ENCODE assay signal across 31 cellular contexts in the genomic region with DNA sequence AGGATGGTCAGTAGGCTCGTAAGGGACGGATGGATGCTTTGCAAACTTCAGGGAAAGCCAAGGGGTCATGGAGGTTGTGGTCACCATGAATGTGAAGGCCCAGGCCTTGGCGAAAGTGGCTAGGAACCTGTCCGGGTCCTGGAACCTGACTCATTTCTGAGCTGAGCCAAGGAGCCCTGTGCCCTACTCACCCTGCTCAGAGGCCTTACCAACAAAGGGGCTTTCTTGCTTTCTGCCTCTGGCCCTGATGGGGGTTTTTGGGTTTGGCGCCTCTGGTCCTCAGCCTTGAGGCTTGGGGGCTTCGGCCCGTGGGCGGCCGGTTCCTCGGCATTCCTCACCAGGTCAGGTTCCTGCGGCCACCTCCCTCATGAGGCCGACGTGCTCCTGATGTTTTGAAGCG.
DNase-seq lines count a peak whose midpoint lies in the region; ATAC-seq and TF ChIP-seq lines count a peak whose summit lies in the region.
"Had no signal": no experiment of that assay in that cellular context is flagged by ENCODE, and none has a peak within 500 bp of the region (broad histone marks: within the 10 kb centered on the region; RNA-seq: fewer than 3 reads in every experiment).

No MANE protein-coding gene starts in this region.

- H3K27me3 ChIP-seq in spleen (replicated peaks in 1 of 7), result no peaks in the 10 kb centered on the region
- H3K27me3 ChIP-seq: gastrocnemius medialis, pancreas, Peyer's patch had no signal

- peak overlapping the region; percentile 81 for H3K27ac Mint-ChIP-seq in WTC11
- no peak overlapping the region for H3K27ac Mint-ChIP-seq in activated CD4-positive, alpha-beta T cell treated with anti-CD3 and anti-CD28 coated beads, Interleukin-2, amount 10 ng/mL, durations not matched to agents 7 days and 5 days
- H3K27ac Mint-ChIP-seq: T-helper 2 cell treated with Interferon-gamma antibody and Interleukin-4, amounts not matched to agents 5 μg/mL and 100 μg/mL, for 36 hours had no signal

- DNase-seq in activated effector memory CD4-positive, alpha-beta T cell treated with anti-CD3 and anti-CD28 coated beads, Interleukin-2, amount 50 U/mL, for 16 hours, result peak; percentile 55
- no peak for DNase-seq in activated effector memory CD4-positive, alpha-beta T cell treated with Interleukin-2 at 50 U/mL for 16 hours
- DNase-seq in WTC11 (ENCODE audit: low spot score) (no peak), kidney tubule cell (ENCODE audit: low spot score) (peak; percentile 28), spleen (peak; percentile 72), NCI-H146 treated with DMSO at 0.1 percent for 48 hours (lab: John Stamatoyannopoulos, UW; ENCODE audit: unreplicated experiment) (no peak), NCI-H1105 treated with DMSO at 0.1 percent for 48 hours (lab: John Stamatoyannopoulos, UW) (no peak)
- no peak for DNase-seq in activated CD4-positive, alpha-beta T cell treated with anti-CD3 and anti-CD28 coated beads, Interleukin-2, amount 10 ng/mL, durations not matched to agents 7 days and 5 days
- DNase-seq: activated CD4-positive, alpha-beta T cell treated with anti-CD3 and anti-CD28 coated beads for 36 hours; activated naive CD4-positive, alpha-beta T cell treated with Interleukin-2 at 50 U/mL for 16 hours; activated T-cell treated with anti-CD3 and anti-CD28 coated beads, Interleukin-2, amount 50 U/mL, for 48 hours; Calu3; CD4-positive, CD25-positive, alpha-beta regulatory T cell; DMS79; GDM1; GOT3; kidney glomerular epithelial cell; NCI-H1436; NCI-H82; pancreas; SIG-M5; stimulated activated CD4-positive, alpha-beta T cell treated with anti-CD3 and anti-CD28 coated beads, Interleukin-1b, Interleukin-23, amount 100 ng/mL, for 48 hours; stimulated activated naive CD8-positive, alpha-beta T cell treated with anti-CD3 and anti-CD28 coated beads, Interleukin-15, Interleukin-2, amounts not matched to agents 100 U/mL and 50 U/mL, for 24 hours had no signal

- peaks cover 0 to 74% (median 15%) of the 10 kb centered on the region in 6 donors for H3K4me1 ChIP-seq in spleen

- H3K27me3 Mint-ChIP-seq in WTC11 (ENCODE audit: low read depth), result no peaks in the 10 kb centered on the region
- no peaks in the 10 kb centered on the region for H3K27me3 Mint-ChIP-seq in activated CD4-positive, alpha-beta T cell treated with anti-CD3 and anti-CD28 coated beads, Interleukin-2, amount 10 ng/mL, durations not matched to agents 7 days and 5 days
- H3K27me3 Mint-ChIP-seq: activated CD4-positive, alpha-beta T cell treated with anti-CD3 and anti-CD28 coated beads for 36 hours; CD4-positive, CD25-positive, alpha-beta regulatory T cell had no signal

- no peak overlapping the region for H3K4me3 Mint-ChIP-seq in WTC11
- H3K4me3 Mint-ChIP-seq in activated CD4-positive, alpha-beta T cell treated with anti-CD3 and anti-CD28 coated beads, Interleukin-2, amount 10 ng/mL, durations not matched to agents 7 days and 5 days, result no peak overlapping the region
- H3K4me3 Mint-ChIP-seq: activated CD4-positive, alpha-beta T cell treated with anti-CD3 and anti-CD28 coated beads for 36 hours; CD4-positive, CD25-positive, alpha-beta regulatory T cell; nephron; T-helper 2 cell treated with Interferon-gamma antibody and Interleukin-4, amounts not matched to agents 5 μg/mL and 100 μg/mL, for 36 hours had no signal

- peak overlapping the region in 2 of 8 donors; percentile 69 to 76 for H3K27ac ChIP-seq in spleen
- H3K27ac ChIP-seq: KMS-11, pancreas, Peyer's patch had no signal

- TF ChIP-seq CTCF in WTC11 (IDR thresholded peaks at IDR 0.05), result no peak
- no peak for TF ChIP-seq CTCF in spleen (IDR thresholded peaks at IDR 0.05 in 8 of 11, conservative IDR thresholded peaks at IDR 0.05 in 3 of 11)

- peaks cover 93% of the 10 kb centered on the region for H3K36me3 Mint-ChIP-seq in WTC11
- H3K36me3 Mint-ChIP-seq in activated CD4-positive, alpha-beta T cell treated with anti-CD3 and anti-CD28 coated beads, Interleukin-2, amount 10 ng/mL, durations not matched to agents 7 days and 5 days (ENCODE audit: low read depth), result peaks cover 18% of the 10 kb centered on the region

- TF ChIP-seq POLR2A in spleen (IDR thresholded peaks at IDR 0.05), result no peak

- CTCF ChIA-PET in WTC11 (lab: Charles Lee), result interaction anchor here (1.0 kb wide), 1 partner anchor 9 kb away, joined by 3 read pairs; no protein-coding TSS in a partner anchor
- CTCF ChIA-PET in activated CD4-positive, alpha-beta T cell treated with anti-CD3 and anti-CD28 coated beads, Interleukin-2, amount 10 ng/mL, durations not matched to agents 7 days and 5 days (lab: Charles Lee), result no interaction called here

- H3K9me3 ChIP-seq in spleen, result no peaks in the 10 kb centered on the region
- H3K9me3 ChIP-seq: gastrocnemius medialis, mucosa of descending colon, pancreas, Peyer's patch had no signal

- H3K4me3 ChIP-seq in spleen, result no peak overlapping the region
- H3K4me3 ChIP-seq: gastrocnemius medialis, lung, mucosa of descending colon, pancreas, Peyer's patch, smooth muscle cell had no signal

- H3K36me3 ChIP-seq in spleen, result peaks cover 0 to 100% (median 60%) of the 10 kb centered on the region in 6 donors
- H3K36me3 ChIP-seq: gastrocnemius medialis had no signal

- POLR2A ChIA-PET in WTC11 (lab: Charles Lee), result no interaction called here
- POLR2A ChIA-PET in activated CD4-positive, alpha-beta T cell treated with anti-CD3 and anti-CD28 coated beads, Interleukin-2, amount 10 ng/mL, durations not matched to agents 7 days and 5 days (lab: Charles Lee), result no interaction called here

- intact Hi-C loops in spleen (cut with DNase I; ENCODE audit: low total_unique reads), result no loop called here

- H3K9me3 Mint-ChIP-seq in WTC11, result no peaks in the 10 kb centered on the region
- no peaks in the 10 kb centered on the region for H3K9me3 Mint-ChIP-seq in activated CD4-positive, alpha-beta T cell treated with anti-CD3 and anti-CD28 coated beads, Interleukin-2, amount 10 ng/mL, durations not matched to agents 7 days and 5 days
- H3K9me3 Mint-ChIP-seq: CD4-positive, CD25-positive, alpha-beta regulatory T cell; nephron; T-helper 2 cell treated with Interferon-gamma antibody and Interleukin-4, amounts not matched to agents 5 μg/mL and 100 μg/mL, for 36 hours had no signal

- H3K4me1 Mint-ChIP-seq in WTC11, result peaks cover 53% of the 10 kb centered on the region
- no peaks in the 10 kb centered on the region for H3K4me1 Mint-ChIP-seq in activated CD4-positive, alpha-beta T cell treated with anti-CD3 and anti-CD28 coated beads, Interleukin-2, amount 10 ng/mL, durations not matched to agents 7 days and 5 days

- 89 to 92% (median 90%) methylated on average over 14 of the region's 14 CpGs for WGBS in spleen, 5 donors

- no peak for ATAC-seq in WTC11
- ATAC-seq: activated CD4-positive, alpha-beta T cell treated with anti-CD3 and anti-CD28 coated beads for 36 hours; gastrocnemius medialis; mucosa of descending colon; pancreas; stimulated activated naive CD8-positive, alpha-beta T cell treated with anti-CD3 and anti-CD28 coated beads, Interleukin-15, Interleukin-2, amounts not matched to agents 100 U/mL and 50 U/mL, for 24 hours had no signal

TF ChIP-seq in WTC11, 78 proteins besides CTCF, POLR2A, EP300 and RAD21:
- no peak for TF ChIP-seq RORB (CRISPR knock-in tag; IDR thresholded peaks at IDR 0.05)
- TF ChIP-seq, protein P1, sequence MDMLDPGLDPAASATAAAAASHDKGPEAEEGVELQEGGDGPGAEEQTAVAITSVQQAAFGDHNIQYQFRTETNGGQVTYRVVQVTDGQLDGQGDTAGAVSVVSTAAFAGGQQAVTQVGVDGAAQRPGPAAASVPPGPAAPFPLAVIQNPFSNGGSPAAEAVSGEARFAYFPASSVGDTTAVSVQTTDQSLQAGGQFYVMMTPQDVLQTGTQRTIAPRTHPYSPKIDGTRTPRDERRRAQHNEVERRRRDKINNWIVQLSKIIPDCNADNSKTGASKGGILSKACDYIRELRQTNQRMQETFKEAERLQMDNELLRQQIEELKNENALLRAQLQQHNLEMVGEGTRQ (CRISPR knock-in tag; IDR thresholded peaks at IDR 0.05), result no peak
- no peak for TF ChIP-seq ZNF232 (CRISPR knock-in tag; IDR thresholded peaks at IDR 0.05)
- no peak for TF ChIP-seq CDX4 (CRISPR knock-in tag; IDR thresholded peaks at IDR 0.05; ENCODE audit: borderline replicate concordance)
- no peak for TF ChIP-seq ZNF423 (CRISPR knock-in tag; IDR thresholded peaks at IDR 0.05)
- no peak for TF ChIP-seq MXD4 (CRISPR knock-in tag; IDR thresholded peaks at IDR 0.05; ENCODE audit: borderline replicate concordance)
- no peak for TF ChIP-seq NR1H2 (CRISPR knock-in tag; IDR thresholded peaks at IDR 0.05)
- no peak for TF ChIP-seq NFYB (CRISPR knock-in tag; conservative IDR thresholded peaks at IDR 0.05; ENCODE audit: low read depth)
- no peak for TF ChIP-seq IRF2 (CRISPR knock-in tag; IDR thresholded peaks at IDR 0.05; ENCODE audit: borderline replicate concordance, low read depth)

Comparison
In these comparisons a context has a peak if more than half of its experiments do, and no peak if none do; other contexts are left out.
1. DNase-seq: peak in activated effector memory CD4-positive, alpha-beta T cell treated with anti-CD3 and anti-CD28 coated beads, Interleukin-2, amount 50 U/mL, for 16 hours (single experiment), kidney tubule cell (single experiment) and spleen (single experiment); none in activated effector memory CD4-positive, alpha-beta T cell treated with Interleukin-2 at 50 U/mL for 16 hours (single experiment), WTC11 (single experiment), NCI-H146 treated with DMSO at 0.1 percent for 48 hours (single experiment), activated CD4-positive, alpha-beta T cell treated with anti-CD3 and anti-CD28 coated beads, Interleukin-2, amount 10 ng/mL, durations not matched to agents 7 days and 5 days (single experiment) and NCI-H1105 treated with DMSO at 0.1 percent for 48 hours (single experiment).